15 cellular contexts compared by ENCODE assay signal in genomic region chr1:96598416-96599168, GRCh38.
DNase-seq lines count a peak whose midpoint lies in the region.
"Had no signal": no experiment of that assay in that cellular context is flagged by ENCODE, and none has a peak within 500 bp of the region (broad histone marks: within the 10 kb centered on the region; RNA-seq: fewer than 3 reads in every experiment).

No MANE protein-coding gene starts in this region.

- H3K4me1 Mint-ChIP-seq in activated naive CD4-positive, alpha-beta T cell treated with anti-CD3 and anti-CD28 coated beads, Interleukin-2, amount 10 ng/mL, durations not matched to agents 7 days and 5 days = no peaks in the 10 kb centered on the region
- H3K4me1 Mint-ChIP-seq: activated naive CD4-positive, alpha-beta T cell treated with anti-CD3 and anti-CD28 coated beads, Interleukin-2, amount 50 U/mL, for 24 hours had no signal

- H2AK5ac ChIP-seq in mesendoderm (ENCODE audit: low read length) = no peak overlapping the region

- no peak overlapping the region for H4K8ac ChIP-seq in mesendoderm (ENCODE audit: low read depth, low read length)

- H3K79me1 ChIP-seq in mesendoderm (ENCODE audit: low read length) = no peaks in the 10 kb centered on the region

- H2BK15ac ChIP-seq in mesendoderm (replicated peaks; ENCODE audit: low read depth) = no peak overlapping the region

- no peak overlapping the region for H3K56ac ChIP-seq in mesendoderm (ENCODE audit: low read length)

- H3K79me2 ChIP-seq in mesendoderm (ENCODE audit: control insufficient read depth, insufficient read depth, low read length) = no peaks in the 10 kb centered on the region

- H3K4me3 Mint-ChIP-seq in activated naive CD4-positive, alpha-beta T cell treated with anti-CD3 and anti-CD28 coated beads, Interleukin-2, amount 10 ng/mL, durations not matched to agents 7 days and 5 days = no peak overlapping the region
- H3K4me3 Mint-ChIP-seq: activated naive CD4-positive, alpha-beta T cell treated with anti-CD3 and anti-CD28 coated beads, Interleukin-2, amount 50 U/mL, for 24 hours had no signal

- WGBS in mesendoderm (ENCODE audit: extremely low coverage, insufficient coverage, low lambda C conversion rate) = no CpG with 5 or more reads among the region's 4 CpGs

- no peaks in the 10 kb centered on the region for H3K9me3 Mint-ChIP-seq in activated naive CD4-positive, alpha-beta T cell treated with anti-CD3 and anti-CD28 coated beads, Interleukin-2, amount 10 ng/mL, durations not matched to agents 7 days and 5 days
- H3K9me3 Mint-ChIP-seq: activated naive CD4-positive, alpha-beta T cell treated with anti-CD3 and anti-CD28 coated beads, Interleukin-2, amount 50 U/mL, for 24 hours had no signal

- no peak overlapping the region for H2BK5ac ChIP-seq in mesendoderm (ENCODE audit: low read length)

- H3K9ac ChIP-seq in rectal smooth muscle tissue (ENCODE audit: low read length) = no peak overlapping the region
- H3K9ac ChIP-seq in mesendoderm (ENCODE audit: low read length) = no peak overlapping the region

- no peak overlapping the region for H2BK120ac ChIP-seq in mesendoderm (ENCODE audit: low read depth, low read length)

- H3K27me3 Mint-ChIP-seq in activated naive CD4-positive, alpha-beta T cell treated with anti-CD3 and anti-CD28 coated beads, Interleukin-2, amount 10 ng/mL, durations not matched to agents 7 days and 5 days = no peaks in the 10 kb centered on the region

- CTCF ChIA-PET in activated naive CD4-positive, alpha-beta T cell treated with anti-CD3 and anti-CD28 coated beads, Interleukin-2, amount 10 ng/mL, durations not matched to agents 7 days and 5 days (lab: Charles Lee) = no interaction called here

- no peaks in the 10 kb centered on the region for H3K36me3 ChIP-seq in rectal smooth muscle tissue (ENCODE audit: control insufficient read depth, insufficient read depth, low read length)
- H3K36me3 ChIP-seq in mesendoderm (ENCODE audit: control insufficient read depth, insufficient read depth, low read length) = no peaks in the 10 kb centered on the region
- H3K36me3 ChIP-seq: neutrophil, transverse colon, WERI-Rb-1 had no signal

- H3K4me1 ChIP-seq in rectal smooth muscle tissue (ENCODE audit: control insufficient read depth, insufficient read depth, low read length) (peaks cover 4% of the 10 kb centered on the region), mesendoderm (ENCODE audit: control insufficient read depth, low read depth, low read length) (peaks cover 2% of the 10 kb centered on the region)
- H3K4me1 ChIP-seq: transverse colon had no signal

- H3K27me3 ChIP-seq in rectal smooth muscle tissue (ENCODE audit: control insufficient read depth, insufficient read depth, low read length) = no peaks in the 10 kb centered on the region
- H3K27me3 ChIP-seq in mesendoderm (ENCODE audit: insufficient read depth, low read length, poor library complexity) = no peaks in the 10 kb centered on the region
- H3K27me3 ChIP-seq: neutrophil, transverse colon had no signal

- H4K5ac ChIP-seq in mesendoderm (ENCODE audit: low read length) = no peak overlapping the region

- H3K27ac Mint-ChIP-seq in activated naive CD4-positive, alpha-beta T cell treated with anti-CD3 and anti-CD28 coated beads, Interleukin-2, amount 10 ng/mL, durations not matched to agents 7 days and 5 days = no peak overlapping the region
- H3K27ac Mint-ChIP-seq: activated naive CD4-positive, alpha-beta T cell treated with anti-CD3 and anti-CD28 coated beads, Interleukin-2, amount 50 U/mL, for 24 hours had no signal

- H3K23ac ChIP-seq in mesendoderm (ENCODE audit: low read length) = no peak overlapping the region

- peak overlapping the region; percentile 97 for H3K27ac ChIP-seq in caudate nucleus (ENCODE audit: low read depth, low read length)
- peak overlapping the region; percentile 38 for H3K27ac ChIP-seq in rectal smooth muscle tissue (ENCODE audit: low read depth, low read length)
- no peak overlapping the region for H3K27ac ChIP-seq in mesendoderm (ENCODE audit: low read depth, low read length)
- H3K27ac ChIP-seq: neutrophil, transverse colon, WERI-Rb-1 had no signal

- no peak overlapping the region for H3K18ac ChIP-seq in mesendoderm (ENCODE audit: low read length)

- no peak overlapping the region for H3K4me3 ChIP-seq in rectal smooth muscle tissue (ENCODE audit: low read length)
- no peak overlapping the region for H3K4me3 ChIP-seq in mesendoderm (ENCODE audit: low read length)
- H3K4me3 ChIP-seq: transverse colon had no signal

- no peak overlapping the region for H3K4me2 ChIP-seq in mesendoderm (ENCODE audit: low read length)

- peak; percentile 53 for DNase-seq in COLO829 (ENCODE audit: low spot score)
- DNase-seq in caudate nucleus (lab: John Stamatoyannopoulos, UW) = peak in 28 of 61 donors; percentile 3 to 76 (median 32)
- peak; percentile 54 for DNase-seq in iris pigment epithelial cell (ENCODE audit: low read depth)
- no peak for DNase-seq in activated naive CD4-positive, alpha-beta T cell treated with anti-CD3 and anti-CD28 coated beads, Interleukin-2, amount 10 ng/mL, durations not matched to agents 7 days and 5 days
- no peak for DNase-seq in mesendoderm
- no peak for DNase-seq in NCI-H128 (lab: John Stamatoyannopoulos, UW; ENCODE audit: unreplicated experiment)
- no peak for DNase-seq in NCI-H1694 (lab: John Stamatoyannopoulos, UW)
- DNase-seq: DMS153, left colon, NCI-H2171, transverse colon, WERI-Rb-1 had no signal

- H3K36me3 Mint-ChIP-seq in activated naive CD4-positive, alpha-beta T cell treated with anti-CD3 and anti-CD28 coated beads, Interleukin-2, amount 10 ng/mL, durations not matched to agents 7 days and 5 days = no peaks in the 10 kb centered on the region

- no peak overlapping the region for H3K4ac ChIP-seq in mesendoderm (ENCODE audit: low read depth, low read length)

Comparison
In these comparisons a context has a peak if more than half of its experiments do, and no peak if none do; other contexts are left out.
1. DNase-seq: peak in COLO829 (single experiment) and iris pigment epithelial cell (single experiment); none in activated naive CD4-positive, alpha-beta T cell treated with anti-CD3 and anti-CD28 coated beads, Interleukin-2, amount 10 ng/mL, durations not matched to agents 7 days and 5 days (single experiment), mesendoderm (single experiment), NCI-H128 (single experiment) and NCI-H1694 (single experiment).